ENCODE assay signal across 9 cellular contexts in the genomic region with DNA sequence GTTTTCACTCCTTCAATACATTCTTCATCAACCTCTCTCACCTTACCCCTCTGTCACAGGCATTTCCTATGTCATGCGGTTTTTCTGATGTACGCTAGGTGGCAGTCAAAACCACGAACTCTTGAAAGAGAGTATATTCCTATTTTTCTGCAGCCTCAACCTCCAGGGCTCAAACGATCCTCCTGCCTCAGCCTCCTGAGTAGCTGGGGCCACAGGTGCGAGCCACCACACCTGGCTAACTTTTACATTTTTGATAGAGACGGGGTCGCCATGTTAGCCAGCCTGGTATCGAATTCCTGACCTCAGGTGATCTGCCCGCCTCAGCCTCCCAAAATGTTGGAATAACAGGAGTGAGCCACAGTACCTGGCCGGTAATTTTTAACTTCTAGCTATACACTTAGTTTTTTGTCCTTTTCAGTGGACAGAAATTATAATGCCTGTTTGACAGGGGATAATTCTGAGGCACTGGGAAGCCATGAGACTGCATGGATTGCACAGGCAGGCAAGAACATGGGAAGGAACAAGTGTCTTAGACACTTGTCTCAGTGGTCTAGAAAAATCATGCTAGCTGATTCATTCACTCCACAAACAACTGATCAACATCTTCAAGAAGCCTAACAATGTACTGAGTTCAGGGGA. TPM values are rescaled to one million over a fixed set of nuclear protein-coding genes. Genes with fewer than 3 reads are reported as not detected.
DNase-seq lines count a peak whose midpoint lies in the region; ATAC-seq, FAIRE-seq and TF ChIP-seq lines count a peak whose summit lies in the region.
"Had no signal": no experiment of that assay in that cellular context is flagged by ENCODE, and none has a peak within 500 bp of the region (broad histone marks: within the 10 kb centered on the region; RNA-seq: fewer than 3 reads in every experiment).

No MANE protein-coding gene starts in this region.

- DNase-seq in DMS153 (lab: John Stamatoyannopoulos, UW) (peak; percentile 35), KBM-7 (peak; percentile 69), Peyer's patch (peak in 1 of 3 donors; percentile 63), astrocyte (ENCODE audit: low read depth) (peak; percentile 18), immature natural killer cell (peak; percentile 54 to 64 (median 62))
- DNase-seq in stimulated activated effector memory CD8-positive, alpha-beta T cell treated with anti-CD3 and anti-CD28 coated beads, Interleukin-12 subunit alpha, Interleukin-12 subunit beta, amount 100 ng/mL, for 72 hours (ENCODE audit: low spot score in 2 of 2): peak in 1 of 2 donors; percentile 55

- H3K4me3 ChIP-seq in Peyer's patch (no peak overlapping the region), astrocyte (ENCODE audit: insufficient read depth, low read depth, low read length) (no peak overlapping the region)
- H3K4me3 ChIP-seq: SJSA1 had no signal

- H3K4me1 Mint-ChIP-seq in astrocyte (ENCODE audit: low read depth, unreplicated experiment) (peaks cover 3% of the 10 kb centered on the region), immature natural killer cell (peaks cover 0 to 4% of the 10 kb centered on the region in 2 donors)
- H3K4me1 Mint-ChIP-seq in stimulated activated effector memory CD8-positive, alpha-beta T cell treated with anti-CD3 and anti-CD28 coated beads, Interleukin-12 subunit alpha, Interleukin-12 subunit beta, amount 100 ng/mL, for 72 hours: no peaks in the 10 kb centered on the region

- TF ChIP-seq POLR2A in Peyer's patch (IDR thresholded peaks at IDR 0.05) (no peak), GM18505 (IDR thresholded peaks at IDR 0.05; ENCODE audit: borderline replicate concordance, extremely low read depth, insufficient read depth, insufficient read length) (no peak)

- H3K27me3 ChIP-seq in Peyer's patch: no peaks in the 10 kb centered on the region
- H3K27me3 ChIP-seq in astrocyte (ENCODE audit: insufficient read depth, low read length): no peaks in the 10 kb centered on the region
- H3K27me3 ChIP-seq: SJSA1 had no signal

- H3K36me3 Mint-ChIP-seq in astrocyte (ENCODE audit: low read depth, unreplicated experiment) (no peaks in the 10 kb centered on the region), immature natural killer cell (no peaks in the 10 kb centered on the region)
- no peaks in the 10 kb centered on the region for H3K36me3 Mint-ChIP-seq in stimulated activated effector memory CD8-positive, alpha-beta T cell treated with anti-CD3 and anti-CD28 coated beads, Interleukin-12 subunit alpha, Interleukin-12 subunit beta, amount 100 ng/mL, for 72 hours

- H3K27ac ChIP-seq in Peyer's patch: no peak overlapping the region
- no peak overlapping the region for H3K27ac ChIP-seq in astrocyte (ENCODE audit: low read depth, low read length)
- H3K27ac ChIP-seq: SJSA1 had no signal

- no peaks in the 10 kb centered on the region for H3K36me3 ChIP-seq in Peyer's patch
- H3K36me3 ChIP-seq in astrocyte (ENCODE audit: insufficient read depth, low read length): no peaks in the 10 kb centered on the region
- H3K36me3 ChIP-seq: SJSA1 had no signal

- H3K27ac Mint-ChIP-seq in astrocyte (ENCODE audit: unreplicated experiment) (peak overlapping the region; percentile 20), immature natural killer cell (peak overlapping the region in 1 of 6 donors; percentile 61)
- H3K27ac Mint-ChIP-seq in stimulated activated effector memory CD8-positive, alpha-beta T cell treated with anti-CD3 and anti-CD28 coated beads, Interleukin-12 subunit alpha, Interleukin-12 subunit beta, amount 100 ng/mL, for 72 hours: no peak overlapping the region

- H3K9me3 ChIP-seq in Peyer's patch (no peaks in the 10 kb centered on the region), astrocyte (ENCODE audit: insufficient read depth, low read depth, low read length) (no peaks in the 10 kb centered on the region)
- H3K9me3 ChIP-seq: SJSA1 had no signal

- peak; percentile 75 for ATAC-seq in stimulated activated effector memory CD8-positive, alpha-beta T cell treated with anti-CD3 and anti-CD28 coated beads, Interleukin-12 subunit alpha, Interleukin-12 subunit beta, amount 100 ng/mL, for 72 hours
- no peak for ATAC-seq in GM18505 (IDR thresholded peaks at IDR 0.05; ENCODE audit: unreplicated experiment)
- ATAC-seq in HG03432 (IDR thresholded peaks at IDR 0.05; ENCODE audit: unreplicated experiment): no peak

- H3K9me3 Mint-ChIP-seq in astrocyte (ENCODE audit: unreplicated experiment) (no peaks in the 10 kb centered on the region), immature natural killer cell (no peaks in the 10 kb centered on the region)
- H3K9me3 Mint-ChIP-seq in stimulated activated effector memory CD8-positive, alpha-beta T cell treated with anti-CD3 and anti-CD28 coated beads, Interleukin-12 subunit alpha, Interleukin-12 subunit beta, amount 100 ng/mL, for 72 hours: no peaks in the 10 kb centered on the region

- no peaks in the 10 kb centered on the region for H3K4me1 ChIP-seq in Peyer's patch
- no peaks in the 10 kb centered on the region for H3K4me1 ChIP-seq in astrocyte (ENCODE audit: insufficient read depth, low read length)

- no peaks in the 10 kb centered on the region for H3K27me3 Mint-ChIP-seq in astrocyte (ENCODE audit: low read depth, unreplicated experiment)
- peaks cover 1 to 5% (median 4%) of the 10 kb centered on the region in 3 donors for H3K27me3 Mint-ChIP-seq in immature natural killer cell (ENCODE audit: low read depth in 3 of 3)

- no peaks in the 10 kb centered on the region for H3K79me2 ChIP-seq in astrocyte (ENCODE audit: insufficient read depth, low read length)

- H2AFZ ChIP-seq in astrocyte (ENCODE audit: low read depth, low read length): no peak overlapping the region

- FAIRE-seq in astrocyte (lab: Jason Lieb, UNC): no peak

- in situ Hi-C loops in KBM-7 (cut with MboI; ENCODE audit: low pct_unique_long_range_greater_than_20kb, low sequenced_read_pairs): no loop called here

- TF ChIP-seq CTCF in Peyer's patch (IDR thresholded peaks at IDR 0.05) (peak; percentile 58 to 87 (median 78)), astrocyte (IDR thresholded peaks at IDR 0.05; ENCODE audit: insufficient read depth, low read depth, low read length) (peak; percentile 65)

- no peaks in the 10 kb centered on the region for H4K20me1 ChIP-seq in astrocyte (ENCODE audit: insufficient read depth, low read length)

- H3K9ac ChIP-seq in astrocyte (ENCODE audit: low read length): no peak overlapping the region

- no peak overlapping the region for H3K4me3 Mint-ChIP-seq in astrocyte (ENCODE audit: unreplicated experiment)
- no peak overlapping the region for H3K4me3 Mint-ChIP-seq in immature natural killer cell
- no peak overlapping the region for H3K4me3 Mint-ChIP-seq in stimulated activated effector memory CD8-positive, alpha-beta T cell treated with anti-CD3 and anti-CD28 coated beads, Interleukin-12 subunit alpha, Interleukin-12 subunit beta, amount 100 ng/mL, for 72 hours

- H3K4me2 ChIP-seq in astrocyte (ENCODE audit: low read length): no peak overlapping the region

RNA-seq across cellular contexts. Expression of gene HFE, which starts 22.5 kb away (rescaled TPM):
- 10 to 100 TPM in 2 of 4 donors, 1 to 10 TPM in 2; 8.1 to 13.2 (median 9.7) TPM for total RNA-seq in Peyer's patch
- 5.7 and 7.7 TPM in 2 replicates for total RNA-seq in astrocyte
- 1 to 10 TPM in 2 of 3 donors, under 1 TPM in 1; 0.90 to 5.1 (median 1.8) TPM for polyA plus RNA-seq in immature natural killer cell
